8 cellular contexts compared by ENCODE assay signal in the genomic region with DNA sequence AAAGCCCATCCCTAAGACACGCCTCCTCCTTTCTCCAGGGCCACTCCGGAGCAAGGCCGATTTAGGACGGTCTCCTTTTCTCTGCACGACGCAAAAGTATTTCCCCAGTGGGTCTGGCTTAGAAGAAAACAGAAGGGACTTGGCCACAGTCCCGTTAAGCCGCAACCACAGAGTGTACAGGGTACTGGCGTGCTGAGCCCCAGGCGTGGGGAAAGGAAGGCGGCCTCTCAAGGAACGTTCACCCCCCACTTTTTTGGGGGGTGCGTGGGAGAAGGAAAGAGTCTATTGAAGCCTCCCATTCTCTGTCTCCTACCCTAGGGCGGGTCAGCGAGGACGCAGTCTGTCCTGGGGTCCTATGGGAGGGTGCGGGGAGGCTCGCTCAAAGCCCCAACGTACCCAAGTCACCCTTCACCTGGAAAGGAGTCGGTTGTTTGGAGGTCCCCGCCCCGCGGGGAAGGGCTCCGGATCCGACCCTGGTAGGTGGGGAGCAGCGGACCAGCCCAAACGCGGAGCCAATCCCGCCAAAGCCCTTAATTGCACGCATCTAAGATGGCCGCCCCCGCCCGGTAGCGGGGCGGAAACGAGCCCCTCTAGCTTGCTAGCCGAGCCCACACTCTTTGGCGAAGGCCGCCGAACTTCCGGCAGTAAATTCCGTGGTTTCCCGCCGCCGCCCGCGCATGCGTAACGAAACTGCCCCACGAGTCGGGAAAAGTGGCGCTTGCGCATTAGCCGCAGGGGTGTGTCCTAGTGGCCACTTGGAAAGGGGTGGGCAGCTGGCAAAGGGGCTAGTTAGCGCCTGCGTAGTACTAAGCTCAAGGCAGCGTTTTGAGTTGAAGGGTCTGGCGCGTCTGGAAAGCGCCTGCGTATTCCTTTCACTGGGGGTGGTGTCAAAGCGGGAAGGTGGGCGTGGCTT. TPM values are rescaled to one million over a fixed set of nuclear protein-coding genes. Genes with fewer than 3 reads are reported as not detected.
DNase-seq lines count a peak whose midpoint lies in the region; ATAC-seq, FAIRE-seq and TF ChIP-seq lines count a peak whose summit lies in the region.

A gene with protein sequence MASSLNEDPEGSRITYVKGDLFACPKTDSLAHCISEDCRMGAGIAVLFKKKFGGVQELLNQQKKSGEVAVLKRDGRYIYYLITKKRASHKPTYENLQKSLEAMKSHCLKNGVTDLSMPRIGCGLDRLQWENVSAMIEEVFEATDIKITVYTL (minus strand): TSS at position 434 of the 913 bp plus-strand sequence. CDS start 722 bp downstream, outside the sequence.

- H3K27ac ChIP-seq in 22Rv1 (peak within 1 kb of the TSS; percentile 99), body of pancreas (peak within 1 kb of the TSS; percentile 97 to 100 (median 100)), gastrocnemius medialis (peak within 1 kb of the TSS; percentile 97 to 99 (median 98))

- ATAC-seq in GM18520 (IDR thresholded peaks at IDR 0.05; ENCODE audit: unreplicated experiment) = peak; percentile 44
- peak; percentile 53 for ATAC-seq in HG03064 (IDR thresholded peaks at IDR 0.05; ENCODE audit: low read depth, unreplicated experiment)
- ATAC-seq in body of pancreas = peak; percentile 80
- peak; percentile 66 to 67 for ATAC-seq in gastrocnemius medialis

- TF ChIP-seq POLR2A in body of pancreas (IDR thresholded peaks at IDR 0.05) = peak; percentile 80 to 93 (median 88)
- peak; percentile 72 to 82 for TF ChIP-seq POLR2A in gastrocnemius medialis (IDR thresholded peaks at IDR 0.05)

- H3K36me3 ChIP-seq in body of pancreas (replicated peaks in 1 of 2; ENCODE audit: insufficient read depth in 1 of 2, low read depth in 2 of 2) = no peaks in the 10 kb centered on the region
- H3K36me3 ChIP-seq in gastrocnemius medialis = peaks cover 0 to 6% of the 10 kb centered on the region in 2 donors

- in situ Hi-C loops in gastrocnemius medialis (cut with MboI; ENCODE audit: low sequenced_read_pairs in 4 of 4) = no loop called here

- peak; percentile 1; the same call in 1 of the 2 replicates for TF ChIP-seq CTCF in 22Rv1 (IDR thresholded peaks at IDR 0.05)
- TF ChIP-seq CTCF in body of pancreas (IDR thresholded peaks at IDR 0.05) = peak in 3 of 7 experiments; percentile 26 to 38 (median 32)
- peak in 2 of 5 experiments; percentile 11 to 24 for TF ChIP-seq CTCF in gastrocnemius medialis (IDR thresholded peaks at IDR 0.05 in 4 of 5, conservative IDR thresholded peaks at IDR 0.05 in 1 of 5)

- intact Hi-C loops in body of pancreas (cut with DNase I) = no loop called here
- intact Hi-C loops in gastrocnemius medialis (cut with DNase I; ENCODE audit: low total_unique reads) = loop anchor here (2.0 to 10.0 kb wide), 5 partner anchors 19 to 1140 kb away; partner anchors contain the start of genes APOBEC2, MOCS1, PRICKLE4 and TOMM6

- WGBS in body of pancreas, 2 donors = 1% methylated on average over 30 to 63 of the region's 63 CpGs

- DNase-seq in NCI-H2107 treated with DMSO at 0.1 percent for 48 hours (lab: John Stamatoyannopoulos, UW; ENCODE audit: unreplicated experiment) = peak; percentile 98
- DNase-seq in body of pancreas = peak; percentile 99
- peak; percentile 82 for DNase-seq in iPS DF 4.7 (ENCODE audit: extremely low read depth, low spot score)
- DNase-seq in gastrocnemius medialis = peak; percentile 99

- H3K9me3 ChIP-seq in body of pancreas (no peaks in the 10 kb centered on the region), gastrocnemius medialis (no peaks in the 10 kb centered on the region)

- FAIRE-seq in TTC549 (lab: Jason Lieb, UNC) = peak; percentile 98

- H3K4me1 ChIP-seq in body of pancreas = peaks cover 40% of the 10 kb centered on the region
- H3K4me1 ChIP-seq in gastrocnemius medialis = peaks cover 34 to 44% of the 10 kb centered on the region in 2 donors

- H3K4me3 ChIP-seq in body of pancreas (peak within 1 kb of the TSS; percentile 76 to 83), gastrocnemius medialis (peak within 1 kb of the TSS; percentile 75 to 93 (median 82))

- H3K27me3 ChIP-seq in body of pancreas (no peaks in the 10 kb centered on the region), gastrocnemius medialis (no peaks in the 10 kb centered on the region)

RNA-seq across cellular contexts. Expression of the gene that starts here (rescaled TPM):
- total RNA-seq in body of pancreas (10 to 100 TPM; 15.0 to 27.4 TPM), gastrocnemius medialis (10 to 100 TPM; 14.3 to 20.2 (median 15.1) TPM)

Comparison
In these comparisons a context has a peak if more than half of its experiments do, and no peak if none do; other contexts are left out.
1. Peak in every context shown above with its lines: DNase-seq, ATAC-seq, H3K4me3 ChIP-seq and H3K27ac ChIP-seq.